16 cellular contexts compared by ENCODE assay signal in genomic region chr3:58274027-58274614, GRCh38.
"Had no signal": no experiment of that assay in that cellular context is flagged by ENCODE, and none has a peak within 500 bp of the region (broad histone marks: within the 10 kb centered on the region; RNA-seq: fewer than 3 reads in every experiment).

No MANE protein-coding gene starts in this region.

- ATAC-seq: foreskin keratinocyte; heart left ventricle; left lung; natural killer cell treated with Interleukin-12 subunit alpha and Interleukin-12 subunit beta and Interleukin-15 and Interleukin-18, amount 100 ng/mL, for 72 hours had no signal

- H3K4me3 ChIP-seq: ascending aorta, heart left ventricle, left lung, thyroid gland had no signal

- H3K4me1 ChIP-seq: ascending aorta, thyroid gland had no signal

- H3K4me1 Mint-ChIP-seq: activated naive CD8-positive, alpha-beta T cell treated with anti-CD3 and anti-CD28 coated beads, Interleukin-2, amount 10 ng/mL, durations not matched to agents 7 days and 5 days; endodermal cell had no signal

- DNase-seq: activated CD4-positive, alpha-beta T cell treated with anti-CD3 and anti-CD28 coated beads, Interleukin-2, amount 50 U/mL, for 4 hours; activated CD4-positive, CD25-positive, alpha-beta regulatory T cell treated with anti-CD3 and anti-CD28 coated beads, Interleukin-2, amount 50 U/mL, for 72 hours; activated gamma-delta T cell; activated naive CD8-positive, alpha-beta T cell treated with anti-CD3 and anti-CD28 coated beads, Interleukin-2, amount 10 ng/mL, durations not matched to agents 7 days and 5 days; activated T-cell treated with anti-CD3 and anti-CD28 coated beads, Interleukin-2, amount 50 U/mL, for 1 hour; caudate nucleus; endodermal cell; foreskin keratinocyte; heart left ventricle; left lung; mesenchymal stem cell; stimulated activated CD4-positive, alpha-beta T cell treated with anti-CD3 and anti-CD28 coated beads, Interleukin-4, amount 100 ng/mL, for 4 hours; T-helper 9 cell; thyroid gland had no signal

- H3K27me3 ChIP-seq: ascending aorta, foreskin keratinocyte, heart left ventricle, left lung, thyroid gland had no signal

- H3K27ac Mint-ChIP-seq: activated naive CD8-positive, alpha-beta T cell treated with anti-CD3 and anti-CD28 coated beads, Interleukin-2, amount 10 ng/mL, durations not matched to agents 7 days and 5 days; endodermal cell; natural killer cell treated with Interleukin-12 subunit alpha and Interleukin-12 subunit beta and Interleukin-15 and Interleukin-18, amount 100 ng/mL, for 72 hours had no signal

- H3K27me3 Mint-ChIP-seq: activated naive CD8-positive, alpha-beta T cell treated with anti-CD3 and anti-CD28 coated beads, Interleukin-2, amount 10 ng/mL, durations not matched to agents 7 days and 5 days; natural killer cell treated with Interleukin-12 subunit alpha and Interleukin-12 subunit beta and Interleukin-15 and Interleukin-18, amount 100 ng/mL, for 72 hours had no signal

- H3K4me3 Mint-ChIP-seq: activated naive CD8-positive, alpha-beta T cell treated with anti-CD3 and anti-CD28 coated beads, Interleukin-2, amount 10 ng/mL, durations not matched to agents 7 days and 5 days; endodermal cell; natural killer cell treated with Interleukin-12 subunit alpha and Interleukin-12 subunit beta and Interleukin-15 and Interleukin-18, amount 100 ng/mL, for 72 hours had no signal

- H3K27ac ChIP-seq: ascending aorta, foreskin keratinocyte, thyroid gland had no signal

- H3K9me3 ChIP-seq: ascending aorta, left lung, thyroid gland had no signal
